In genomic region chr16:29612381-29613306, GRCh38 we compare ENCODE assay signal across 9 cellular contexts. TPM values are rescaled to one million over a fixed set of nuclear protein-coding genes. Genes with fewer than 3 reads are reported as not detected.
A peak's percentile ranks its signal among the peaks of the same experiment; 100 is the strongest.
DNase-seq lines count a peak whose midpoint lies in the region; ATAC-seq and TF ChIP-seq lines count a peak whose summit lies in the region.
"Not testable (repeated sequence)": the region's sequence is repeated elsewhere in the genome, so short reads cannot be mapped to it uniquely, and the experiment has no call there.
"Had no signal": no experiment of that assay in that cellular context is flagged by ENCODE, and none has a peak within 500 bp of the region (broad histone marks: within the 10 kb centered on the region; RNA-seq: fewer than 3 reads in every experiment).

No MANE protein-coding gene starts in this region.

- TF ChIP-seq POLR2A in vagina (IDR thresholded peaks at IDR 0.05), result not testable (repeated sequence)

- not testable (repeated sequence) for H3K36me3 ChIP-seq in parathyroid adenoma (ENCODE audit: control insufficient read depth, insufficient read depth, low read length); vagina

- peaks cover 22% of the 10 kb centered on the region for H3K4me1 Mint-ChIP-seq in activated CD4-positive, alpha-beta memory T cell treated with anti-CD3 and anti-CD28 coated beads for 36 hours (ENCODE audit: low read depth)
- peaks cover 26% of the 10 kb centered on the region for H3K4me1 Mint-ChIP-seq in dendritic cell treated with granulocyte-macrophage colony-stimulating factor and Interleukin-4, amounts not matched to agents 40 ng/mL and 50 ng/mL, for 4 days (ENCODE audit: low read depth)
- peaks cover 17 to 19% of the 10 kb centered on the region in 2 donors for H3K4me1 Mint-ChIP-seq in immature natural killer cell

- ATAC-seq in GM18517 (IDR thresholded peaks at IDR 0.05; ENCODE audit: unreplicated experiment) (peak; percentile 36), HG02852 (IDR thresholded peaks at IDR 0.05; ENCODE audit: unreplicated experiment) (peak; percentile 42)

- CTCF ChIA-PET in activated CD4-positive, alpha-beta memory T cell treated with anti-CD3 and anti-CD28 coated beads for 36 hours (lab: Charles Lee), result not testable (repeated sequence)

- not testable (repeated sequence) for H3K9ac ChIP-seq in parathyroid adenoma

- intact Hi-C loops in activated CD4-positive, alpha-beta memory T cell treated with anti-CD3 and anti-CD28 coated beads for 36 hours (cut with micrococcal nuclease), result loop anchor here (2.0 to 5.0 kb wide), 2 partner anchors 18 to 860 kb away; partner anchors contain the start of gene ITGAL
- intact Hi-C loops in dendritic cell treated with granulocyte-macrophage colony-stimulating factor and Interleukin-4, amounts not matched to agents 40 ng/mL and 50 ng/mL, for 4 days (cut with micrococcal nuclease); vagina (cut with DNase I): not testable (repeated sequence)

- not testable (repeated sequence) for H3K27me3 ChIP-seq in parathyroid adenoma (ENCODE audit: control insufficient read depth, insufficient read depth, low read length); vagina

- H3K9me3 Mint-ChIP-seq in activated CD4-positive, alpha-beta memory T cell treated with anti-CD3 and anti-CD28 coated beads for 36 hours; dendritic cell treated with granulocyte-macrophage colony-stimulating factor and Interleukin-4, amounts not matched to agents 40 ng/mL and 50 ng/mL, for 4 days; immature natural killer cell: not testable (repeated sequence)

- not testable (repeated sequence) for H3K27ac ChIP-seq in parathyroid adenoma, vagina

- H3K79me2 ChIP-seq in parathyroid adenoma, result not testable (repeated sequence)

- H3K4me1 ChIP-seq in parathyroid adenoma, vagina: not testable (repeated sequence)

- peaks cover 19% of the 10 kb centered on the region for H3K36me3 Mint-ChIP-seq in activated CD4-positive, alpha-beta memory T cell treated with anti-CD3 and anti-CD28 coated beads for 36 hours
- peaks cover 22% of the 10 kb centered on the region for H3K36me3 Mint-ChIP-seq in dendritic cell treated with granulocyte-macrophage colony-stimulating factor and Interleukin-4, amounts not matched to agents 40 ng/mL and 50 ng/mL, for 4 days (ENCODE audit: low read depth)
- H3K36me3 Mint-ChIP-seq in immature natural killer cell, result not testable (repeated sequence)

- not testable (repeated sequence) for H3K9me3 ChIP-seq in parathyroid adenoma (ENCODE audit: control insufficient read depth, low read length); vagina

- TF ChIP-seq CTCF in parathyroid adenoma (IDR thresholded peaks at IDR 0.05); vagina (IDR thresholded peaks at IDR 0.05): not testable (repeated sequence)

- POLR2A ChIA-PET in activated CD4-positive, alpha-beta memory T cell treated with anti-CD3 and anti-CD28 coated beads for 36 hours (lab: Charles Lee), result interaction anchor here (0.9 to 2.0 kb wide), 4 partner anchors 48 to 54 kb away, joined by 3 to 10 read pairs (median 4); partner anchors contain the start of gene SPN

- peak overlapping the region; percentile 91 for H3K4me3 Mint-ChIP-seq in activated CD4-positive, alpha-beta memory T cell treated with anti-CD3 and anti-CD28 coated beads for 36 hours
- peak overlapping the region; percentile 82 for H3K4me3 Mint-ChIP-seq in dendritic cell treated with granulocyte-macrophage colony-stimulating factor and Interleukin-4, amounts not matched to agents 40 ng/mL and 50 ng/mL, for 4 days
- H3K4me3 Mint-ChIP-seq in immature natural killer cell, result peak overlapping the region; percentile 86 to 95 (median 88)

- H3K4me3 ChIP-seq in parathyroid adenoma (ENCODE audit: low read depth, low read length) (peak overlapping the region; percentile 46), vagina (peak overlapping the region; percentile 63 to 75)

- DNase-seq in MV-4-11 (lab: John Stamatoyannopoulos, UW) (peak; percentile 35), immature natural killer cell (peak; percentile 33 to 54 (median 36))
- DNase-seq in activated CD4-positive, alpha-beta memory T cell treated with anti-CD3 and anti-CD28 coated beads for 36 hours, result peak; percentile 67
- DNase-seq in vagina (ENCODE audit: extremely low spot score in 2 of 2), result not testable (repeated sequence)

- peak overlapping the region; percentile 85 for H2AFZ ChIP-seq in parathyroid adenoma

- peak overlapping the region; percentile 65 for H3K4me2 ChIP-seq in parathyroid adenoma (ENCODE audit: low read length)

- peak overlapping the region; percentile 99 for H3K27ac Mint-ChIP-seq in activated CD4-positive, alpha-beta memory T cell treated with anti-CD3 and anti-CD28 coated beads for 36 hours
- peak overlapping the region; percentile 88 for H3K27ac Mint-ChIP-seq in dendritic cell treated with granulocyte-macrophage colony-stimulating factor and Interleukin-4, amounts not matched to agents 40 ng/mL and 50 ng/mL, for 4 days
- H3K27ac Mint-ChIP-seq in immature natural killer cell, result peak overlapping the region; percentile 74 to 95 (median 90)

- not testable (repeated sequence) for H3K27me3 Mint-ChIP-seq in activated CD4-positive, alpha-beta memory T cell treated with anti-CD3 and anti-CD28 coated beads for 36 hours; dendritic cell treated with granulocyte-macrophage colony-stimulating factor and Interleukin-4, amounts not matched to agents 40 ng/mL and 50 ng/mL, for 4 days
- H3K27me3 Mint-ChIP-seq in immature natural killer cell (ENCODE audit: low read depth in 3 of 3), result peaks cover 4 to 12% (median 9%) of the 10 kb centered on the region in 3 donors

RNA-seq across cellular contexts. Expression of gene SPN, which starts 50.4 kb away (rescaled TPM):
- 100 to 1,000 TPM; 109 to 114 TPM for total RNA-seq in activated CD4-positive, alpha-beta memory T cell treated with anti-CD3 and anti-CD28 coated beads for 36 hours
- polyA plus RNA-seq in immature natural killer cell, result 100 to 1,000 TPM; 231 to 632 (median 323) TPM
- 7.4 TPM for total RNA-seq in vagina
- total RNA-seq: NCI-H460 had no signal

Comparison
In these comparisons a context has a peak if more than half of its experiments do, and no peak if none do; other contexts are left out.
1. RNA of gene SPN, which starts 50.4 kb away (total RNA-seq): 109 to 114 TPM in activated CD4-positive, alpha-beta memory T cell treated with anti-CD3 and anti-CD28 coated beads for 36 hours; 7.4 TPM in vagina (single experiment); every median in the first group is over 10 times any median in the second.
2. Peak in every context shown above with its lines, with median percentiles within 50 percentile points of each other: H3K27ac Mint-ChIP-seq and H3K4me3 Mint-ChIP-seq.